ENCODE assay signal across 17 cellular contexts in genomic region chr17:61385869-61386245, GRCh38. TPM values are rescaled to one million over a fixed set of nuclear protein-coding genes. Genes with fewer than 3 reads are reported as not detected.
DNase-seq lines count a peak whose midpoint lies in the region; ATAC-seq and TF ChIP-seq lines count a peak whose summit lies in the region.
"Had no signal": no experiment of that assay in that cellular context is flagged by ENCODE, and none has a peak within 500 bp of the region (broad histone marks: within the 10 kb centered on the region; RNA-seq: fewer than 3 reads in every experiment).

No MANE protein-coding gene starts in this region.

- H3K27me3 Mint-ChIP-seq in neural crest cell (ENCODE audit: low read depth) = peaks cover 21% of the 10 kb centered on the region
- H3K27me3 Mint-ChIP-seq in activated T-helper 17 cell treated with anti-CD3 and anti-CD28 coated beads, Interleukin-2, amount 50 U/mL, for 72 hours = no peaks in the 10 kb centered on the region

- H3K9me3 ChIP-seq in RWPE2 (ENCODE audit: severe bottlenecking) = no peaks in the 10 kb centered on the region
- H3K9me3 ChIP-seq: BLaER1 treated with 17β-estradiol and CSF1 and Interleukin-3, amounts not matched to agents 10 nM and 100 nM had no signal

- H3K4me1 Mint-ChIP-seq in neural crest cell = peaks cover 46% of the 10 kb centered on the region
- H3K4me1 Mint-ChIP-seq in activated T-helper 17 cell treated with anti-CD3 and anti-CD28 coated beads, Interleukin-2, amount 50 U/mL, for 72 hours = peaks cover 3% of the 10 kb centered on the region

- no peak overlapping the region for H3K4me3 Mint-ChIP-seq in neural crest cell
- H3K4me3 Mint-ChIP-seq in activated T-helper 17 cell treated with anti-CD3 and anti-CD28 coated beads, Interleukin-2, amount 50 U/mL, for 72 hours = no peak overlapping the region

- H3K4me1 ChIP-seq in RWPE2 (ENCODE audit: insufficient read depth, poor library complexity, severe bottlenecking) = no peaks in the 10 kb centered on the region

- peak; percentile 28 for DNase-seq in ELR (ENCODE audit: low read depth)
- DNase-seq in RWPE2 (ENCODE audit: low spot score) = no peak
- peak; percentile 87 for DNase-seq in fibroblast of mammary gland (ENCODE audit: low read depth)
- no peak for DNase-seq in neural crest cell (ENCODE audit: low read depth, low spot score)
- DNase-seq in islet precursor cell = no peak
- no peak for DNase-seq in activated T-cell treated with anti-CD3 and anti-CD28 coated beads for 4 hours
- DNase-seq: DND-41, GDM1, HCEC 1CT, NCI-H2107, NCI-H2227 treated with DMSO at 0.1 percent for 48 hours, NCI-H524 treated with DMSO at 0.1 percent for 48 hours, RPMI8226 had no signal

- H3K27me3 ChIP-seq in RWPE2 (ENCODE audit: insufficient read depth, poor library complexity, severe bottlenecking) = no peaks in the 10 kb centered on the region
- H3K27me3 ChIP-seq: BLaER1 treated with 17β-estradiol and CSF1 and Interleukin-3, amounts not matched to agents 10 nM and 100 nM had no signal

- H3K27ac Mint-ChIP-seq in neural crest cell (ENCODE audit: unreplicated experiment) = peak overlapping the region; percentile 27
- no peak overlapping the region for H3K27ac Mint-ChIP-seq in activated T-helper 17 cell treated with anti-CD3 and anti-CD28 coated beads, Interleukin-2, amount 50 U/mL, for 72 hours

- peak; percentile 30; the same call in 1 of the 3 replicates for ATAC-seq in RWPE2 (ENCODE audit: low read depth)
- ATAC-seq in activated T-helper 17 cell treated with anti-CD3 and anti-CD28 coated beads, Interleukin-2, amount 50 U/mL, for 72 hours (replicated peaks) = no peak
- ATAC-seq: GM12878, K562 had no signal

- H3K9me3 Mint-ChIP-seq in neural crest cell = no peaks in the 10 kb centered on the region
- H3K9me3 Mint-ChIP-seq in activated T-helper 17 cell treated with anti-CD3 and anti-CD28 coated beads, Interleukin-2, amount 50 U/mL, for 72 hours = no peaks in the 10 kb centered on the region

- no peak overlapping the region for H3K27ac ChIP-seq in RWPE2 (ENCODE audit: poor library complexity, severe bottlenecking)
- H3K27ac ChIP-seq: BLaER1 treated with 17β-estradiol and CSF1 and Interleukin-3, amounts not matched to agents 10 nM and 100 nM had no signal

- H3K4me3 ChIP-seq in RWPE2 (ENCODE audit: severe bottlenecking) (no peak overlapping the region), fibroblast of mammary gland (ENCODE audit: control insufficient read depth, low read depth, low read length) (no peak overlapping the region)
- H3K4me3 ChIP-seq: BLaER1 treated with 17β-estradiol and CSF1 and Interleukin-3, amounts not matched to agents 10 nM and 100 nM; GM12878; K562 had no signal

- no peaks in the 10 kb centered on the region for H3K36me3 Mint-ChIP-seq in neural crest cell (ENCODE audit: low read depth)
- no peaks in the 10 kb centered on the region for H3K36me3 Mint-ChIP-seq in activated T-helper 17 cell treated with anti-CD3 and anti-CD28 coated beads, Interleukin-2, amount 50 U/mL, for 72 hours (ENCODE audit: low read depth)

- no peak for TF ChIP-seq CTCF in RWPE2 (IDR thresholded peaks at IDR 0.05; ENCODE audit: poor library complexity, severe bottlenecking)
- peak; percentile 12 for TF ChIP-seq CTCF in fibroblast of mammary gland (conservative IDR thresholded peaks at IDR 0.05; ENCODE audit: control insufficient read depth, insufficient read depth, low read depth, low read length)
- TF ChIP-seq CTCF in neural crest cell (conservative IDR thresholded peaks at IDR 0.05) = no peak

- H3K36me3 ChIP-seq in RWPE2 (ENCODE audit: low read depth) = no peaks in the 10 kb centered on the region
- H3K36me3 ChIP-seq: BLaER1 treated with 17β-estradiol and CSF1 and Interleukin-3, amounts not matched to agents 10 nM and 100 nM had no signal

RNA-seq across cellular contexts. Expression of gene TBX2, which starts 13.8 kb away (rescaled TPM):
- 16.1 and 18.7 TPM in 2 replicates for total RNA-seq in neural crest cell
- not detected for total RNA-seq in activated T-helper 17 cell treated with anti-CD3 and anti-CD28 coated beads, Interleukin-2, amount 50 U/mL, for 72 hours

Comparison
In these comparisons a context has a peak if more than half of its experiments do, and no peak if none do; other contexts are left out.
1. DNase-seq: peak in ELR (single experiment) and fibroblast of mammary gland (single experiment); none in RWPE2 (single experiment), neural crest cell (single experiment), islet precursor cell (single experiment) and activated T-cell treated with anti-CD3 and anti-CD28 coated beads for 4 hours (single experiment).
2. RNA of gene TBX2, which starts 13.8 kb away (total RNA-seq): 16.1 to 18.7 TPM in neural crest cell; not detected in activated T-helper 17 cell treated with anti-CD3 and anti-CD28 coated beads, Interleukin-2, amount 50 U/mL, for 72 hours; every median in the first group is over 10 times any median in the second.